Comparison of ENCODE assay signal across 23 cellular contexts in the genomic region with DNA sequence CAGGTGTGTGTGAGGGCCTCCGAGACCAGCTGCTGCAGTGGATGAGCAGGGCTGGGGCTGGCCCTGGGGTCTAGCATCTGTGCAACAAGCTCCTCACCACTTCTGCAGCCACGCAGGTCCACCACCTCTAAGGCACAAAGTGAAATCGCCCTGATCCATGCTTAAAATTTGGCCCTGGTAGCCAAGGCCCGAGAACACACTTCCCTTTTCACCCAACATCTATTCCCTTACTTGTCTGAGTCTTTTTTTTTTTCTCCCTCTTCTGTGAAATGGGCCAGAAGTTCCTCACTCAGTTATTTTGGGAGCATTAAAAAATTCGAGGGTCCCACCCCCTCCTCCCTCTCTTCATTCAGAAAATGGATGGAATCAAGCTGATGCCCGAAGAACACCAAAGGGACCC. TPM values are rescaled to one million over a fixed set of nuclear protein-coding genes. Genes with fewer than 3 reads are reported as not detected.
A peak's percentile ranks its signal among the peaks of the same experiment; 100 is the strongest.
DNase-seq lines count a peak whose midpoint lies in the region; FAIRE-seq and TF ChIP-seq lines count a peak whose summit lies in the region.
"Had no signal": no experiment of that assay in that cellular context is flagged by ENCODE, and none has a peak within 500 bp of the region (broad histone marks: within the 10 kb centered on the region; RNA-seq: fewer than 3 reads in every experiment).

No MANE protein-coding gene starts in this region.

- H4K20me1 ChIP-seq in H9 (ENCODE audit: control insufficient read depth, insufficient read depth, insufficient read length) (no peaks in the 10 kb centered on the region), astrocyte (ENCODE audit: insufficient read depth, low read length) (peaks cover 91% of the 10 kb centered on the region)

- no peak overlapping the region for H2AFZ ChIP-seq in H9 (ENCODE audit: low read length)
- H2AFZ ChIP-seq in astrocyte (ENCODE audit: low read depth, low read length): no peak overlapping the region

- POLR2A ChIA-PET in CD4-positive, alpha-beta memory T cell (lab: Charles Lee; ENCODE audit: partially characterized antibody): no interaction called here
- POLR2A ChIA-PET in HEK293T (lab: Yijun Ruan, JAX): interaction anchor here (0.6 kb wide), 1 partner anchor 31 kb away, joined by 3 read pairs; no protein-coding TSS in a partner anchor

- H3K23ac ChIP-seq in H9 (ENCODE audit: insufficient read length, low read depth, low read length): no peak overlapping the region

- H3T11ph ChIP-seq in H9 (ENCODE audit: low read length): no peak overlapping the region

- intact Hi-C loops in CD4-positive, alpha-beta memory T cell (cut with micrococcal nuclease): no loop called here

- no peak overlapping the region for H3K56ac ChIP-seq in H9 (ENCODE audit: insufficient read length, low read depth, low read length)

- H3K79me1 ChIP-seq in H9 (ENCODE audit: insufficient read depth, low read depth, low read length, poor library complexity, severe bottlenecking): peaks cover 4% of the 10 kb centered on the region

- H3K4me3 ChIP-seq in CD4-positive, alpha-beta memory T cell (ENCODE audit: low read length in 2 of 2): no peak overlapping the region
- H3K4me3 ChIP-seq in astrocyte (ENCODE audit: insufficient read depth, low read depth, low read length) (no peak overlapping the region), thymus (ENCODE audit: low read length) (no peak overlapping the region)

- FAIRE-seq in astrocyte (lab: Jason Lieb, UNC): no peak
- FAIRE-seq: GM12892, GM18507, H1 had no signal

- no peak overlapping the region for H4K91ac ChIP-seq in H9 (ENCODE audit: insufficient read length, low read depth, low read length)

- no peaks in the 10 kb centered on the region for H3K23me2 ChIP-seq in H9 (ENCODE audit: insufficient read length, low read depth, low read length, poor library complexity, severe bottlenecking)

- no peak overlapping the region for H2BK20ac ChIP-seq in H9 (ENCODE audit: low read depth, low read length, poor library complexity, severe bottlenecking)

- no peak overlapping the region for H3K4me3 Mint-ChIP-seq in CD4-positive, alpha-beta memory T cell
- H3K4me3 Mint-ChIP-seq in H9 (no peak overlapping the region), astrocyte (ENCODE audit: unreplicated experiment) (peak overlapping the region; percentile 20)
- H3K4me3 Mint-ChIP-seq: CD8-positive, alpha-beta T cell; T-helper 1 cell treated with Interleukin-12 subunit alpha and Interleukin-12 subunit beta and Interleukin-4 antibody, amounts not matched to agents 30 μg/mL and 1 μg/mL, for 36 hours had no signal

- no peak overlapping the region for H4K8ac ChIP-seq in H9 (replicated peaks; ENCODE audit: insufficient read length, low read depth, low read length)

- no peak overlapping the region for H2BK5ac ChIP-seq in H9 (ENCODE audit: insufficient read length, low read length)

- no peaks in the 10 kb centered on the region for H3K36me3 ChIP-seq in CD4-positive, alpha-beta memory T cell (ENCODE audit: insufficient read depth, low read length)
- no peaks in the 10 kb centered on the region for H3K36me3 ChIP-seq in astrocyte (ENCODE audit: insufficient read depth, low read length)
- no peaks in the 10 kb centered on the region for H3K36me3 ChIP-seq in thymus (ENCODE audit: control insufficient read depth, insufficient read depth)

- no peak for DNase-seq in CD4-positive, alpha-beta memory T cell
- DNase-seq in H9: no peak
- DNase-seq in astrocyte (ENCODE audit: low read depth): no peak
- no peak for DNase-seq in HEK293T (ENCODE audit: extremely low spot score)
- no peak for DNase-seq in SHP77 treated with DMSO at 0.1 percent for 48 hours (lab: John Stamatoyannopoulos, UW)
- DNase-seq in stimulated activated CD4-positive, alpha-beta T cell treated with anti-CD3 and anti-CD28 coated beads, Interleukin-15, amount 100 ng/mL, for 24 hours: no peak
- DNase-seq: ACHN; CD8-positive, alpha-beta T cell; DMS53; IMR-90; Kasumi-1; MV-4-11; NCI-H1694 treated with DMSO at 0.1 percent for 48 hours; NCI-H2227 treated with DMSO at 0.1 percent for 48 hours; NCI-H510A treated with DMSO at 0.1 percent for 48 hours; NCI-H82; SIG-M5 had no signal

- no peak for TF ChIP-seq CTCF in H9 (conservative IDR thresholded peaks at IDR 0.05)
- no peak for TF ChIP-seq CTCF in astrocyte (IDR thresholded peaks at IDR 0.05; ENCODE audit: insufficient read depth, low read depth, low read length)

- no peaks in the 10 kb centered on the region for H3K36me3 Mint-ChIP-seq in CD4-positive, alpha-beta memory T cell
- H3K36me3 Mint-ChIP-seq in H9 (ENCODE audit: insufficient read depth in 1 of 3, low read depth in 3 of 3): no peaks in the 10 kb centered on the region; a peak in 2 of 7 replicates
- H3K36me3 Mint-ChIP-seq in astrocyte (ENCODE audit: low read depth, unreplicated experiment): no peaks in the 10 kb centered on the region
- H3K36me3 Mint-ChIP-seq: CD8-positive, alpha-beta T cell had no signal

- H3K27ac ChIP-seq in CD4-positive, alpha-beta memory T cell (ENCODE audit: low read depth, low read length): no peak overlapping the region
- H3K27ac ChIP-seq in H9 (ENCODE audit: insufficient read length, low read depth, low read length): no peak overlapping the region
- H3K27ac ChIP-seq in astrocyte (ENCODE audit: low read depth, low read length): no peak overlapping the region
- H3K27ac ChIP-seq in thymus (ENCODE audit: low read depth): peak overlapping the region; percentile 82

- H2AK5ac ChIP-seq in H9 (ENCODE audit: insufficient read length, low read length): no peak overlapping the region

- H4K5ac ChIP-seq in H9 (ENCODE audit: insufficient read length, low read depth, low read length): no peak overlapping the region

- H3K18ac ChIP-seq in H9 (ENCODE audit: insufficient read length, low read depth, low read length): no peak overlapping the region

- H2BK120ac ChIP-seq in H9 (ENCODE audit: low read depth, low read length, poor library complexity, severe bottlenecking): no peak overlapping the region

- no CpG with 5 or more reads among the region's 6 CpGs for WGBS in H9 (ENCODE audit: extremely low coverage, insufficient read length, low lambda C conversion rate)
- 52% methylated on average over 6 of the region's 6 CpGs for WGBS in thymus

- no peak overlapping the region for H2BK12ac ChIP-seq in H9 (ENCODE audit: insufficient read length, low read depth, low read length)

- H2BK15ac ChIP-seq in H9 (ENCODE audit: low read depth, low read length): no peak overlapping the region

- peaks cover 31% of the 10 kb centered on the region for H3K4me1 ChIP-seq in CD4-positive, alpha-beta memory T cell (ENCODE audit: insufficient read depth, low read length)
- H3K4me1 ChIP-seq in H9 (ENCODE audit: insufficient read depth, low read length): no peaks in the 10 kb centered on the region
- peaks cover 12% of the 10 kb centered on the region for H3K4me1 ChIP-seq in astrocyte (ENCODE audit: insufficient read depth, low read length)
- H3K4me1 ChIP-seq in thymus (ENCODE audit: control insufficient read depth, insufficient read depth, low read length): peaks cover 69% of the 10 kb centered on the region

- H3K9me3 Mint-ChIP-seq in CD4-positive, alpha-beta memory T cell: no peaks in the 10 kb centered on the region
- H3K9me3 Mint-ChIP-seq in H9: no peaks in the 10 kb centered on the region
- H3K9me3 Mint-ChIP-seq in astrocyte (ENCODE audit: unreplicated experiment): no peaks in the 10 kb centered on the region
- H3K9me3 Mint-ChIP-seq: CD8-positive, alpha-beta T cell; T-helper 1 cell treated with Interleukin-12 subunit alpha and Interleukin-12 subunit beta and Interleukin-4 antibody, amounts not matched to agents 30 μg/mL and 1 μg/mL, for 36 hours had no signal

- H3K4ac ChIP-seq in H9 (ENCODE audit: low read depth, low read length): no peak overlapping the region

- peak overlapping the region in 4 of 7 donors; percentile 7 to 74 (median 58) for H3K27ac Mint-ChIP-seq in CD4-positive, alpha-beta memory T cell
- H3K27ac Mint-ChIP-seq in H9 (peak overlapping the region in 2 of 3 experiments; percentile 6 to 47; a peak in 2 of 7 replicates), astrocyte (ENCODE audit: unreplicated experiment) (no peak overlapping the region)
- H3K27ac Mint-ChIP-seq: CD8-positive, alpha-beta T cell had no signal

- H3K14ac ChIP-seq in H9 (ENCODE audit: insufficient read depth, low read length): no peak overlapping the region; the same call in 1 of the 2 replicates

- peaks cover 8% of the 10 kb centered on the region; the same call in 1 of the 2 replicates for H3K79me2 ChIP-seq in H9 (ENCODE audit: insufficient read depth, low read length)
- H3K79me2 ChIP-seq in astrocyte (ENCODE audit: insufficient read depth, low read length): peaks cover 73% of the 10 kb centered on the region

- CTCF ChIA-PET in CD4-positive, alpha-beta memory T cell (lab: Charles Lee; ENCODE audit: partially characterized antibody): interaction anchor here (1.3 to 1.9 kb wide), 2 partner anchors 41 to 43 kb away, joined by 3 to 6 read pairs; no protein-coding TSS in a partner anchor
- CTCF ChIA-PET in HEK293T (lab: Yijun Ruan, JAX): no interaction called here

- no peaks in the 10 kb centered on the region for H3K27me3 ChIP-seq in CD4-positive, alpha-beta memory T cell (ENCODE audit: insufficient read depth, low read length)
- no peaks in the 10 kb centered on the region for H3K27me3 ChIP-seq in H9 (ENCODE audit: insufficient read depth, low read length)
- H3K27me3 ChIP-seq in astrocyte (ENCODE audit: insufficient read depth, low read length): no peaks in the 10 kb centered on the region
- H3K27me3 ChIP-seq in thymus (ENCODE audit: control insufficient read depth, insufficient read depth): no peaks in the 10 kb centered on the region

- H3K9ac ChIP-seq in H9 (ENCODE audit: extremely low read depth, insufficient read length, low read length): no peak overlapping the region
- no peak overlapping the region for H3K9ac ChIP-seq in astrocyte (ENCODE audit: low read length)

- peaks cover 28 to 59% (median 37%) of the 10 kb centered on the region in 4 donors for H3K4me1 Mint-ChIP-seq in CD4-positive, alpha-beta memory T cell
- peaks cover 33 to 40% of the 10 kb centered on the region in 2 experiments for H3K4me1 Mint-ChIP-seq in H9
- peaks cover 3% of the 10 kb centered on the region for H3K4me1 Mint-ChIP-seq in astrocyte (ENCODE audit: low read depth, unreplicated experiment)

- no peaks in the 10 kb centered on the region for H3K27me3 Mint-ChIP-seq in CD4-positive, alpha-beta memory T cell
- H3K27me3 Mint-ChIP-seq in H9 (ENCODE audit: low read depth) (no peaks in the 10 kb centered on the region; the same call in 1 of the 2 replicates), astrocyte (ENCODE audit: low read depth, unreplicated experiment) (no peaks in the 10 kb centered on the region)

- no peaks in the 10 kb centered on the region for H3K9me3 ChIP-seq in CD4-positive, alpha-beta memory T cell (ENCODE audit: control insufficient read depth in 1 of 2, low read length in 2 of 2)
- no peaks in the 10 kb centered on the region for H3K9me3 ChIP-seq in H9 (ENCODE audit: control insufficient read depth, low read depth, low read length)
- no peaks in the 10 kb centered on the region for H3K9me3 ChIP-seq in astrocyte (ENCODE audit: insufficient read depth, low read depth, low read length)
- H3K9me3 ChIP-seq in thymus (ENCODE audit: control insufficient read depth): no peaks in the 10 kb centered on the region

- H3K4me2 ChIP-seq in H9 (ENCODE audit: insufficient read depth, insufficient read length, low read length) (no peak overlapping the region), astrocyte (ENCODE audit: low read length) (no peak overlapping the region)

RNA-seq across cellular contexts. Expression of a gene that starts 47.9 kb away (rescaled TPM):
- total RNA-seq in CD4-positive, alpha-beta memory T cell: under 1 TPM; 0.17 to 0.20 TPM
- polyA plus RNA-seq in CD4-positive, alpha-beta memory T cell: under 1 TPM in 1 of 2 donors, not detected in 1; 0.09 TPM
- total RNA-seq in H9 (2021): 14.5 and 14.7 TPM in 2 replicates
- not detected in 2 replicates for total RNA-seq in astrocyte
- polyA plus RNA-seq in thymus: 1.6 TPM
- total RNA-seq: CD8-positive, alpha-beta T cell; HT1080 had no signal

Comparison
In these comparisons a context has a peak if more than half of its experiments do, and no peak if none do; other contexts are left out.
1. RNA of a gene that starts 47.9 kb away (total RNA-seq): 14.5 to 14.7 TPM in H9; 0.17 to 0.20 TPM in CD4-positive, alpha-beta memory T cell and not detected in astrocyte; every median in the first group is over 10 times any median in the second.